ENCODE assay signal across 7 cellular contexts in the genomic region with DNA sequence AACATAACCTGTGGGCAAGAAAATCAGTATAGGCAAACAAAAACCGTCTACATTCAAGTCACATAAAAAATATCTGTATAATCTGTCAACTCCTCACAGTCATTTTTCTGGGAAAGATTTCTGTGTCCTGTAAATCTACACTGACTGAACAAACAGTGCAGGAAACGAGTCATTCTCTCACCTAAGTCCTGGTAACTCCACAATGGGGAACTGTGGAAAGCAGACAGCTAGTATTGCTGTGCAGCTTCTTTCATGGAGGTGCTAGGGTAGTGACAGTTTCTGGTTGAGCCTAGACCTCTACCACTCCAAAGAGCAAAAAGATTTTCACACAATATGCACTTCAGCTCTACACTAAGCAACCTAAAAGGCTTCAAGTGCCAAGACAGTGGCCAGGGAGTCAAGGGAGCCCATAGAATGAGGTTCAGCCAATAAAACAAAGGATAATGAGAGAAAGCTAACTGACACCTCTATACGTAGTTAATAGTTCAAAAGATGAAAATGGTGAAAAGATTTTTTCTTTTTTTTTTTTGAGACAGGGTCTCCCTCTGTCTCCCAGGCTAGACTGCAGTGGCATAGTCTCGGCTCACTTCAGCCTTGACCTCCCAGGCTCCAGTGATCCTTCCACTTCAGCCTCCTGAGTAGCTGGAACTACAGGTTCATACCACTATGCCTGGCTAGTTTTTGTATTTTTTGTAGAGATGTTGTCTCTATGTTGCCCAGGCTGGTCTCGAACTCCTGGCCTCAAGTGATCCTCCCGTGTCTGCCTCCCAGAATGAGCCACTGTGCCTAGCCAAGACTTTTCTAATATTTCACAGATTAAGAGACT. TPM values are rescaled to one million over a fixed set of nuclear protein-coding genes. Genes with fewer than 3 reads are reported as not detected.
DNase-seq lines count a peak whose midpoint lies in the region; ATAC-seq, FAIRE-seq and TF ChIP-seq lines count a peak whose summit lies in the region.

No MANE protein-coding gene starts in this region.

- no peaks in the 10 kb centered on the region for H3F3A ChIP-seq in GM23338 (replicated peaks; ENCODE audit: low read depth)

- no peaks in the 10 kb centered on the region for H3K9me3 Mint-ChIP-seq in GM23338

- no peak overlapping the region for H2AFZ ChIP-seq in GM23338

- H3K4me1 Mint-ChIP-seq in GM23338 = peaks cover 61% of the 10 kb centered on the region

- no peak overlapping the region; the same call in 2 of the 3 replicates for H3K4me3 Mint-ChIP-seq in GM23338

- no peaks in the 10 kb centered on the region for H3K9me3 ChIP-seq in Peyer's patch
- H3K9me3 ChIP-seq in skeletal muscle satellite cell (replicated peaks; ENCODE audit: low read length) = no peaks in the 10 kb centered on the region

- DNase-seq in GM23338 (ENCODE audit: low spot score) (no peak), Peyer's patch (no peak), epithelial cell of prostate (ENCODE audit: low read depth, low spot score) (no peak), D721Med (ENCODE audit: insufficient read length, low spot score) (no peak), SKM-1 treated with dmso at 0.1 percent for 144 hours (lab: John Stamatoyannopoulos, UW; ENCODE audit: unreplicated experiment) (no peak)

- H3K4me3 ChIP-seq in GM23338 (no peak overlapping the region), Peyer's patch (peak overlapping the region in 1 of 4 donors; percentile 6), skeletal muscle satellite cell (ENCODE audit: low read length) (peak overlapping the region; percentile 33)

- no peaks in the 10 kb centered on the region for H3K9me2 ChIP-seq in GM23338 (ENCODE audit: insufficient read depth)

- H3K27ac ChIP-seq in GM23338 (ENCODE audit: low read depth) (0 out of 2 replicates have a peak overlapping the region, but pooled peaks have one; percentile 45), Peyer's patch (peak overlapping the region in 3 of 4 donors; percentile 7 to 98 (median 36)), epithelial cell of prostate (peak overlapping the region; percentile 93)

- H4K20me1 ChIP-seq in GM23338 (replicated peaks; ENCODE audit: insufficient read depth) = peaks cover 68% of the 10 kb centered on the region

- H3K27me3 Mint-ChIP-seq in GM23338 (ENCODE audit: insufficient read depth, low read depth, poor library complexity) = peaks cover 8% of the 10 kb centered on the region

- TF ChIP-seq CTCF in GM23338 (conservative IDR thresholded peaks at IDR 0.05; ENCODE audit: low read depth in 2 of 2) (no peak), Peyer's patch (IDR thresholded peaks at IDR 0.05) (no peak), D721Med (IDR thresholded peaks at IDR 0.05; ENCODE audit: insufficient read depth, missing control alignments) (no peak)

- no peak for FAIRE-seq in D721Med (lab: Jason Lieb, UNC)

- H3K36me3 ChIP-seq in GM23338 (ENCODE audit: insufficient read depth) = no peaks in the 10 kb centered on the region
- no peaks in the 10 kb centered on the region for H3K36me3 ChIP-seq in Peyer's patch
- H3K36me3 ChIP-seq in skeletal muscle satellite cell (ENCODE audit: insufficient read depth, low read length) = no peaks in the 10 kb centered on the region

- H3K27me3 ChIP-seq in GM23338 (ENCODE audit: insufficient read depth) (no peaks in the 10 kb centered on the region), Peyer's patch (no peaks in the 10 kb centered on the region), skeletal muscle satellite cell (ENCODE audit: control insufficient read depth, insufficient read depth, low read length) (no peaks in the 10 kb centered on the region)

- H3K4me2 ChIP-seq in GM23338 (peak overlapping the region; percentile 48; the same call in 1 of the 2 replicates), skeletal muscle satellite cell (ENCODE audit: low read length) (peak overlapping the region; percentile 63)

- peak overlapping the region; percentile 49 for H3K9ac ChIP-seq in skeletal muscle satellite cell (ENCODE audit: low read depth, low read length)

- peaks cover 100% of the 10 kb centered on the region for H3K79me2 ChIP-seq in GM23338 (replicated peaks; ENCODE audit: insufficient read depth)

- peaks cover 3% of the 10 kb centered on the region; the same call in 1 of the 3 replicates for H3K36me3 Mint-ChIP-seq in GM23338 (ENCODE audit: low read depth)

- ATAC-seq in GM23338 (peak; percentile 17; the same call in 2 of the 3 replicates), HG02973 (IDR thresholded peaks at IDR 0.05; ENCODE audit: unreplicated experiment) (no peak)

- H3K4me1 ChIP-seq in GM23338 (ENCODE audit: insufficient read depth) (peaks cover 55% of the 10 kb centered on the region), Peyer's patch (peaks cover 0 to 70% (median 30%) of the 10 kb centered on the region in 4 donors), skeletal muscle satellite cell (ENCODE audit: control insufficient read depth, insufficient read depth, low read length) (peaks cover 65% of the 10 kb centered on the region)

- no peak for TF ChIP-seq POLR2A in Peyer's patch (IDR thresholded peaks at IDR 0.05)

- H3K27ac Mint-ChIP-seq in GM23338 = peak overlapping the region; percentile 71

TF ChIP-seq in GM23338, 12 proteins besides CTCF, POLR2A, EP300 and RAD21 (continues in another document):
- TF ChIP-seq, protein P1, sequence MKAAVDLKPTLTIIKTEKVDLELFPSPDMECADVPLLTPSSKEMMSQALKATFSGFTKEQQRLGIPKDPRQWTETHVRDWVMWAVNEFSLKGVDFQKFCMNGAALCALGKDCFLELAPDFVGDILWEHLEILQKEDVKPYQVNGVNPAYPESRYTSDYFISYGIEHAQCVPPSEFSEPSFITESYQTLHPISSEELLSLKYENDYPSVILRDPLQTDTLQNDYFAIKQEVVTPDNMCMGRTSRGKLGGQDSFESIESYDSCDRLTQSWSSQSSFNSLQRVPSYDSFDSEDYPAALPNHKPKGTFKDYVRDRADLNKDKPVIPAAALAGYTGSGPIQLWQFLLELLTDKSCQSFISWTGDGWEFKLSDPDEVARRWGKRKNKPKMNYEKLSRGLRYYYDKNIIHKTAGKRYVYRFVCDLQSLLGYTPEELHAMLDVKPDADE (IDR thresholded peaks at IDR 0.05) = no peak
- TF ChIP-seq POLR2AphosphoS5 (IDR thresholded peaks at IDR 0.05; ENCODE audit: low read depth) (no peak), CREB1 (CRISPR knock-in tag; IDR thresholded peaks at IDR 0.05; ENCODE audit: low read depth) (no peak), ZNF331 (CRISPR knock-in tag; IDR thresholded peaks at IDR 0.05; ENCODE audit: low read depth) (no peak)
- TF ChIP-seq, protein P2, sequence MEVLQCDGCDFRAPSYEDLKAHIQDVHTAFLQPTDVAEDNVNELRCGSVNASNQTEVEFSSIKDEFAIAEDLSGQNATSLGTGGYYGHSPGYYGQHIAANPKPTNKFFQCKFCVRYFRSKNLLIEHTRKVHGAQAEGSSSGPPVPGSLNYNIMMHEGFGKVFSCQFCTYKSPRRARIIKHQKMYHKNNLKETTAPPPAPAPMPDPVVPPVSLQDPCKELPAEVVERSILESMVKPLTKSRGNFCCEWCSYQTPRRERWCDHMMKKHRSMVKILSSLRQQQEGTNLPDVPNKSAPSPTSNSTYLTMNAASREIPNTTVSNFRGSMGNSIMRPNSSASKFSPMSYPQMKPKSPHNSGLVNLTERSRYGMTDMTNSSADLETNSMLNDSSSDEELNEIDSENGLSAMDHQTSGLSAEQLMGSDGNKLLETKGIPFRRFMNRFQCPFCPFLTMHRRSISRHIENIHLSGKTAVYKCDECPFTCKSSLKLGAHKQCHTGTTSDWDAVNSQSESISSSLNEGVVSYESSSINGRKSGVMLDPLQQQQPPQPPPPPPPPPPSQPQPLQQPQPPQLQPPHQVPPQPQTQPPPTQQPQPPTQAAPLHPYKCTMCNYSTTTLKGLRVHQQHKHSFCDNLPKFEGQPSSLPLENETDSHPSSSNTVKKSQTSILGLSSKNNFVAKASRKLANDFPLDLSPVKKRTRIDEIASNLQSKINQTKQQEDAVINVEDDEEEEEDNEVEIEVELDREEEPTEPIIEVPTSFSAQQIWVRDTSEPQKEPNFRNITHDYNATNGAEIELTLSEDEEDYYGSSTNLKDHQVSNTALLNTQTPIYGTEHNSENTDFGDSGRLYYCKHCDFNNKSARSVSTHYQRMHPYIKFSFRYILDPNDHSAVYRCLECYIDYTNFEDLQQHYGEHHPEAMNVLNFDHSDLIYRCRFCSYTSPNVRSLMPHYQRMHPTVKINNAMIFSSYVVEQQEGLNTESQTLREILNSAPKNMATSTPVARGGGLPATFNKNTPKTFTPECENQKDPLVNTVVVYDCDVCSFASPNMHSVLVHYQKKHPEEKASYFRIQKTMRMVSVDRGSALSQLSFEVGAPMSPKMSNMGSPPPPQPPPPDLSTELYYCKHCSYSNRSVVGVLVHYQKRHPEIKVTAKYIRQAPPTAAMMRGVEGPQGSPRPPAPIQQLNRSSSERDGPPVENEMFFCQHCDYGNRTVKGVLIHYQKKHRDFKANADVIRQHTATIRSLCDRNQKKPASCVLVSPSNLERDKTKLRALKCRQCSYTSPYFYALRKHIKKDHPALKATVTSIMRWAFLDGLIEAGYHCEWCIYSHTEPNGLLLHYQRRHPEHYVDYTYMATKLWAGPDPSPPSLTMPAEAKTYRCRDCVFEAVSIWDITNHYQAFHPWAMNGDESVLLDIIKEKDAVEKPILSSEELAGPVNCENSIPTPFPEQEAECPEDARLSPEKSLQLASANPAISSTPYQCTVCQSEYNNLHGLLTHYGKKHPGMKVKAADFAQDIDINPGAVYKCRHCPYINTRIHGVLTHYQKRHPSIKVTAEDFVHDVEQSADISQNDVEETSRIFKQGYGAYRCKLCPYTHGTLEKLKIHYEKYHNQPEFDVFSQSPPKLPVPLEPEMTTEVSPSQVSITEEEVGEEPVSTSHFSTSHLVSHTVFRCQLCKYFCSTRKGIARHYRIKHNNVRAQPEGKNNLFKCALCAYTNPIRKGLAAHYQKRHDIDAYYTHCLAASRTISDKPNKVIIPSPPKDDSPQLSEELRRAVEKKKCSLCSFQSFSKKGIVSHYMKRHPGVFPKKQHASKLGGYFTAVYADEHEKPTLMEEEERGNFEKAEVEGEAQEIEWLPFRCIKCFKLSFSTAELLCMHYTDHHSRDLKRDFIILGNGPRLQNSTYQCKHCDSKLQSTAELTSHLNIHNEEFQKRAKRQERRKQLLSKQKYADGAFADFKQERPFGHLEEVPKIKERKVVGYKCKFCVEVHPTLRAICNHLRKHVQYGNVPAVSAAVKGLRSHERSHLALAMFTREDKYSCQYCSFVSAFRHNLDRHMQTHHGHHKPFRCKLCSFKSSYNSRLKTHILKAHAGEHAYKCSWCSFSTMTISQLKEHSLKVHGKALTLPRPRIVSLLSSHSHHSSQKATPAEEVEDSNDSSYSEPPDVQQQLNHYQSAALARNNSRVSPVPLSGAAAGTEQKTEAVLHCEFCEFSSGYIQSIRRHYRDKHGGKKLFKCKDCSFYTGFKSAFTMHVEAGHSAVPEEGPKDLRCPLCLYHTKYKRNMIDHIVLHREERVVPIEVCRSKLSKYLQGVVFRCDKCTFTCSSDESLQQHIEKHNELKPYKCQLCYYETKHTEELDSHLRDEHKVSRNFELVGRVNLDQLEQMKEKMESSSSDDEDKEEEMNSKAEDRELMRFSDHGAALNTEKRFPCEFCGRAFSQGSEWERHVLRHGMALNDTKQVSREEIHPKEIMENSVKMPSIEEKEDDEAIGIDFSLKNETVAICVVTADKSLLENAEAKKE (CRISPR knock-in tag; IDR thresholded peaks at IDR 0.05) = no peak

RNA-seq across cellular contexts. Expression of gene PTP4A2, which starts 5.5 kb away (rescaled TPM):
- 260 and 354 TPM in 2 replicates for total RNA-seq in GM23338 (2014; rRNA removed; shearing (Covaris generic))
- polyA plus RNA-seq in GM23338 (2016; fragmentation: Nextera tagmentation; extraction: Ambion mirVana) = 138 and 153 TPM in 2 replicates
- 100 to 1,000 TPM; 103 to 165 (median 122) TPM for total RNA-seq in Peyer's patch
- total RNA-seq in skeletal muscle satellite cell (2012; rRNA removed) = 413 and 440 TPM in 2 replicates

Comparison
In these comparisons a context has a peak if more than half of its experiments do, and no peak if none do; other contexts are left out.
1. H3K27ac ChIP-seq: peak in every context shown above with its lines; median percentile 93 in epithelial cell of prostate; 45 in GM23338; 36 in Peyer's patch.